ENCODE assay signal across 2 cellular contexts in the genomic region with DNA sequence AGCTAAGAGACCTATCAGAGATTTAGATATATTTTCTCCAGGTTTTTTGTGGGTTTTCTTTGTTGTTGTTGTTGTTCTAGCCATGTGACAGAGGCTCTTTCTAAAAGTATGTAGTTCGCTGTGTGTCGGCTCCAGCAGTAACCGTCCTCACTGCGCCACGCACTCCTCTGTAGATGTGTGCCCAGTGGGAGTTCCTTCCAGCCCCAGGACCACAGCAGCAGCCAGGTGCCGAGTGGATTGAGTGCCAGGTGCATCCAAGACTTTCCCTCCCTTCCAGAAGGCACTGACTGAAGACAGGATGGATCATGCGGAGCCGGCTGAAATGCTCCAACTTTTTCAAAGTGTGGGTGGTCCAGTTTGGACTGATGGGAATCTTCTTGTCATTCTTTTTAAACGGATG.
TF ChIP-seq lines count a peak whose summit lies in the region.

No MANE protein-coding gene starts in this region.

TF ChIP-seq in HCT116, 20 proteins besides CTCF, POLR2A, EP300 and RAD21:
- TF ChIP-seq ZFX (IDR thresholded peaks at IDR 0.05) (no peak), ZNF274 (IDR thresholded peaks at IDR 0.05; ENCODE audit: low read depth, low read length) (no peak), EZH2 (IDR thresholded peaks at IDR 0.05) (no peak), TCF7L2 (IDR thresholded peaks at IDR 0.05; ENCODE audit: borderline replicate concordance, extremely low read depth, insufficient read depth, insufficient read length) (no peak), EGR1 (IDR thresholded peaks at IDR 0.05; ENCODE audit: low read depth) (no peak), ELF1 (IDR thresholded peaks at IDR 0.05; ENCODE audit: borderline replicate concordance, low read depth) (no peak), JUND (IDR thresholded peaks at IDR 0.05) (no peak), EZH2phosphoT487 (IDR thresholded peaks at IDR 0.05; ENCODE audit: borderline replicate concordance) (no peak), SP1 (IDR thresholded peaks at IDR 0.05; ENCODE audit: low read depth) (no peak), CEBPB (IDR thresholded peaks at IDR 0.05; ENCODE audit: low read depth) (no peak), SRF (IDR thresholded peaks at IDR 0.05; ENCODE audit: low read depth) (no peak), YY1 (IDR thresholded peaks at IDR 0.05; ENCODE audit: extremely low read depth, insufficient replicate concordance, low read depth, low read length) (no peak), SIN3A (IDR thresholded peaks at IDR 0.05; ENCODE audit: low read depth) (no peak)
- TF ChIP-seq, protein P1, sequence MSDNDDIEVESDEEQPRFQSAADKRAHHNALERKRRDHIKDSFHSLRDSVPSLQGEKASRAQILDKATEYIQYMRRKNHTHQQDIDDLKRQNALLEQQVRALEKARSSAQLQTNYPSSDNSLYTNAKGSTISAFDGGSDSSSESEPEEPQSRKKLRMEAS (IDR thresholded peaks at IDR 0.05): no peak
- TF ChIP-seq, protein P2, sequence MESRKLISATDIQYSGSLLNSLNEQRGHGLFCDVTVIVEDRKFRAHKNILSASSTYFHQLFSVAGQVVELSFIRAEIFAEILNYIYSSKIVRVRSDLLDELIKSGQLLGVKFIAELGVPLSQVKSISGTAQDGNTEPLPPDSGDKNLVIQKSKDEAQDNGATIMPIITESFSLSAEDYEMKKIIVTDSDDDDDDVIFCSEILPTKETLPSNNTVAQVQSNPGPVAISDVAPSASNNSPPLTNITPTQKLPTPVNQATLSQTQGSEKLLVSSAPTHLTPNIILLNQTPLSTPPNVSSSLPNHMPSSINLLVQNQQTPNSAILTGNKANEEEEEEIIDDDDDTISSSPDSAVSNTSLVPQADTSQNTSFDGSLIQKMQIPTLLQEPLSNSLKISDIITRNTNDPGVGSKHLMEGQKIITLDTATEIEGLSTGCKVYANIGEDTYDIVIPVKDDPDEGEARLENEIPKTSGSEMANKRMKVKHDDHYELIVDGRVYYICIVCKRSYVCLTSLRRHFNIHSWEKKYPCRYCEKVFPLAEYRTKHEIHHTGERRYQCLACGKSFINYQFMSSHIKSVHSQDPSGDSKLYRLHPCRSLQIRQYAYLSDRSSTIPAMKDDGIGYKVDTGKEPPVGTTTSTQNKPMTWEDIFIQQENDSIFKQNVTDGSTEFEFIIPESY (IDR thresholded peaks at IDR 0.05; ENCODE audit: extremely low read depth, insufficient replicate concordance, low read length): no peak

TF ChIP-seq in GM12878, 131 proteins besides CTCF, POLR2A, EP300 and RAD21:
- TF ChIP-seq, protein P2 (IDR thresholded peaks at IDR 0.05): no peak
- TF ChIP-seq JUND (IDR thresholded peaks at IDR 0.05; ENCODE audit: low read depth, low read length): no peak
- no peak for TF ChIP-seq ASH2L (IDR thresholded peaks at IDR 0.05; ENCODE audit: borderline replicate concordance, low read depth)
- TF ChIP-seq, protein P3, sequence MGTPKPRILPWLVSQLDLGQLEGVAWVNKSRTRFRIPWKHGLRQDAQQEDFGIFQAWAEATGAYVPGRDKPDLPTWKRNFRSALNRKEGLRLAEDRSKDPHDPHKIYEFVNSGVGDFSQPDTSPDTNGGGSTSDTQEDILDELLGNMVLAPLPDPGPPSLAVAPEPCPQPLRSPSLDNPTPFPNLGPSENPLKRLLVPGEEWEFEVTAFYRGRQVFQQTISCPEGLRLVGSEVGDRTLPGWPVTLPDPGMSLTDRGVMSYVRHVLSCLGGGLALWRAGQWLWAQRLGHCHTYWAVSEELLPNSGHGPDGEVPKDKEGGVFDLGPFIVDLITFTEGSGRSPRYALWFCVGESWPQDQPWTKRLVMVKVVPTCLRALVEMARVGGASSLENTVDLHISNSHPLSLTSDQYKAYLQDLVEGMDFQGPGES (IDR thresholded peaks at IDR 0.05): no peak
- TF ChIP-seq GATAD2B (conservative IDR thresholded peaks at IDR 0.05; ENCODE audit: low read depth): no peak
- no peak for TF ChIP-seq NR2C1 (IDR thresholded peaks at IDR 0.05)
- TF ChIP-seq CBX5 (IDR thresholded peaks at IDR 0.05; ENCODE audit: low read depth): no peak
- TF ChIP-seq STAT3 (IDR thresholded peaks at IDR 0.05; ENCODE audit: low read depth, low read length): no peak
- no peak for TF ChIP-seq SMARCA5 (IDR thresholded peaks at IDR 0.05)
- no peak for TF ChIP-seq CHD1 (IDR thresholded peaks at IDR 0.05; ENCODE audit: low read depth, low read length)
- no peak for TF ChIP-seq RCOR1 (conservative IDR thresholded peaks at IDR 0.05; ENCODE audit: low read depth, low read length)
- TF ChIP-seq NFXL1 (IDR thresholded peaks at IDR 0.05; ENCODE audit: borderline replicate concordance): no peak
- TF ChIP-seq, protein P4, sequence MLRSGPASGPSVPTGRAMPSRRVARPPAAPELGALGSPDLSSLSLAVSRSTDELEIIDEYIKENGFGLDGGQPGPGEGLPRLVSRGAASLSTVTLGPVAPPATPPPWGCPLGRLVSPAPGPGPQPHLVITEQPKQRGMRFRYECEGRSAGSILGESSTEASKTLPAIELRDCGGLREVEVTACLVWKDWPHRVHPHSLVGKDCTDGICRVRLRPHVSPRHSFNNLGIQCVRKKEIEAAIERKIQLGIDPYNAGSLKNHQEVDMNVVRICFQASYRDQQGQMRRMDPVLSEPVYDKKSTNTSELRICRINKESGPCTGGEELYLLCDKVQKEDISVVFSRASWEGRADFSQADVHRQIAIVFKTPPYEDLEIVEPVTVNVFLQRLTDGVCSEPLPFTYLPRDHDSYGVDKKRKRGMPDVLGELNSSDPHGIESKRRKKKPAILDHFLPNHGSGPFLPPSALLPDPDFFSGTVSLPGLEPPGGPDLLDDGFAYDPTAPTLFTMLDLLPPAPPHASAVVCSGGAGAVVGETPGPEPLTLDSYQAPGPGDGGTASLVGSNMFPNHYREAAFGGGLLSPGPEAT (IDR thresholded peaks at IDR 0.05; ENCODE audit: low read depth): no peak
- TF ChIP-seq MYC (IDR thresholded peaks at IDR 0.05; ENCODE audit: insufficient read depth, insufficient read length, insufficient replicate concordance, low read length, severe bottlenecking): no peak
- TF ChIP-seq BRCA1 (IDR thresholded peaks at IDR 0.05; ENCODE audit: low read depth, low read length): no peak
- TF ChIP-seq, protein P5, sequence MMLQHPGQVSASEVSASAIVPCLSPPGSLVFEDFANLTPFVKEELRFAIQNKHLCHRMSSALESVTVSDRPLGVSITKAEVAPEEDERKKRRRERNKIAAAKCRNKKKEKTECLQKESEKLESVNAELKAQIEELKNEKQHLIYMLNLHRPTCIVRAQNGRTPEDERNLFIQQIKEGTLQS (IDR thresholded peaks at IDR 0.05; ENCODE audit: borderline replicate concordance, extremely low read depth, low read depth, low read length): no peak
TF ChIP-seq in GM12878: peak in this region for 0.
